8 cellular contexts compared by ENCODE assay signal in the genomic region with DNA sequence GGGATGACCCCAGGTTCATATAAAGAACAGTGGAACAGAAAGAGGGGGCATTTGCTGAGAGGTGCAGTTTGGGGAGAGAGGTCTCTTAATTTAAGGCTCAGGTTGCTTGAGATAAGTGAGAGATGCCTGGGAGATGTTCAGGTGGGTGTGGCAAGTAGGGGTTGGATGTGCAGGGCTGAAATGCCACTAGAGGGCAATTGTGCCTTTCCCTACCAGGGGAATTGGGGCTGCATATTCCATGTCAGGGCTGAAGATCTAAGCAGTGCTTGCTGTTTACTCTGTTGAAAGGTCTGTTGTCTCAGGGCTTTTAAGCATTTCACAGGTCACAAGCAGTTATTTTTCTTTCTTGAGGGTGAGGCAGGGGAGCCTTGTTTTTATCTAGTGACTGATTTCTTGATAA. TPM values are rescaled to one million over a fixed set of nuclear protein-coding genes. Genes with fewer than 3 reads are reported as not detected.
DNase-seq lines count a peak whose midpoint lies in the region; ATAC-seq and TF ChIP-seq lines count a peak whose summit lies in the region.

No MANE protein-coding gene starts in this region.

- CTCF ChIA-PET in GM10248 (lab: Yijun Ruan, JAX): interaction anchor here (1.3 to 2.7 kb wide), 2 partner anchors 8 to 10 kb away, joined by 5 to 10 read pairs; partner anchors contain the start of gene CCDC85A

- H3K9me3 ChIP-seq in body of pancreas (no peaks in the 10 kb centered on the region), lower lobe of right lung (no peaks in the 10 kb centered on the region)

- H3K4me1 ChIP-seq in body of pancreas (no peaks in the 10 kb centered on the region), lower lobe of right lung (no peaks in the 10 kb centered on the region)

- H3K27me3 ChIP-seq in body of pancreas (no peaks in the 10 kb centered on the region), lower lobe of right lung (ENCODE audit: low read depth) (peaks cover 3% of the 10 kb centered on the region)

- peak; percentile 59 for ATAC-seq in body of pancreas
- peak; percentile 61 to 83 for ATAC-seq in lower lobe of right lung
- ATAC-seq in HG02970 (IDR thresholded peaks at IDR 0.05; ENCODE audit: low FRiP score, unreplicated experiment): no peak
- ATAC-seq in GM19463 (IDR thresholded peaks at IDR 0.05; ENCODE audit: unreplicated experiment): no peak

- TF ChIP-seq POLR2A in body of pancreas (IDR thresholded peaks at IDR 0.05): no peak

- DNase-seq in GM10248 (ENCODE audit: extremely low spot score): no peak
- DNase-seq in NCI-H1092 (lab: John Stamatoyannopoulos, UW): peak; percentile 20
- DNase-seq in body of pancreas: peak in 2 of 4 donors; percentile 22 to 27
- DNase-seq in lower lobe of right lung: no peak
- no peak for DNase-seq in GOT3 (lab: John Stamatoyannopoulos, UW)
- no peak for DNase-seq in NCI-H128 (lab: John Stamatoyannopoulos, UW; ENCODE audit: unreplicated experiment)

- TF ChIP-seq CTCF in GM10248 (IDR thresholded peaks at IDR 0.05; ENCODE audit: control extremely low read depth, extremely low read depth, low read depth, missing control alignments) (peak; percentile 27), body of pancreas (IDR thresholded peaks at IDR 0.05) (peak in 5 of 7 experiments; percentile 28 to 54 (median 44)), lower lobe of right lung (IDR thresholded peaks at IDR 0.05) (peak; percentile 47)

- no peak overlapping the region for H3K4me3 ChIP-seq in body of pancreas
- H3K4me3 ChIP-seq in lower lobe of right lung: no peak overlapping the region

- intact Hi-C loops in body of pancreas (cut with DNase I): no loop called here
- intact Hi-C loops in lower lobe of right lung (cut with DNase I): no loop called here

- no peaks in the 10 kb centered on the region for H3K36me3 ChIP-seq in body of pancreas (replicated peaks in 1 of 2; ENCODE audit: insufficient read depth in 1 of 2, low read depth in 2 of 2)
- peaks cover 6% of the 10 kb centered on the region for H3K36me3 ChIP-seq in lower lobe of right lung

- H3K27ac ChIP-seq in body of pancreas (no peak overlapping the region), lower lobe of right lung (no peak overlapping the region)

- POLR2A ChIA-PET in GM10248 (lab: Yijun Ruan, JAX): no interaction called here

RNA-seq across cellular contexts. Expression of gene CCDC85A, which starts 7.8 kb away (rescaled TPM):
- total RNA-seq in body of pancreas: 1 to 10 TPM; 2.3 to 2.6 TPM
- total RNA-seq in lower lobe of right lung: 17.0 TPM

Comparison
In these comparisons a context has a peak if more than half of its experiments do, and no peak if none do; other contexts are left out.
1. ATAC-seq: peak in body of pancreas (single experiment) and lower lobe of right lung (2 of 2); none in HG02970 (single experiment) and GM19463 (single experiment).
2. Peak in every context shown above with its lines, with median percentiles within 50 percentile points of each other: CTCF ChIP-seq.